In genomic region chr1:99553301-99553700, GRCh38 we compare ENCODE assay signal across 30 cellular contexts.
"Had no signal": no experiment of that assay in that cellular context is flagged by ENCODE, and none has a peak within 500 bp of the region (broad histone marks: within the 10 kb centered on the region; RNA-seq: fewer than 3 reads in every experiment).

No MANE protein-coding gene starts in this region.

- H3K36me3 ChIP-seq: neutrophil, pancreas, right lobe of liver, spleen, suprapubic skin, tibial artery, transverse colon, upper lobe of right lung, uterus had no signal

- H3K4me1 Mint-ChIP-seq: naive thymus-derived CD4-positive, alpha-beta T cell; natural killer cell; neural crest cell; stimulated activated memory B cell treated with anti-CD40 and anti-IgM and Interleukin-4, amounts not matched to agents 10 μg/mL and 1 μg/mL and 100 μg/mL, for 72 hours; stimulated activated naive CD8-positive, alpha-beta T cell treated with anti-CD3 and anti-CD28 coated beads, Interleukin-15, amount 100 ng/mL, for 72 hours had no signal

- H3K27me3 ChIP-seq: neutrophil, right lobe of liver, spleen, suprapubic skin, testis, tibial artery, transverse colon, upper lobe of right lung, uterus had no signal

- H3K27ac Mint-ChIP-seq: naive thymus-derived CD4-positive, alpha-beta T cell; natural killer cell; stimulated activated memory B cell treated with anti-CD40 and anti-IgM and Interleukin-4, amounts not matched to agents 10 μg/mL and 1 μg/mL and 100 μg/mL, for 72 hours; stimulated activated naive CD8-positive, alpha-beta T cell treated with anti-CD3 and anti-CD28 coated beads, Interleukin-15, amount 100 ng/mL, for 72 hours; type B pancreatic cell had no signal

- H3K4me2 ChIP-seq: smooth muscle cell had no signal

- ATAC-seq: naive thymus-derived CD4-positive, alpha-beta T cell; natural killer cell; pancreas; psoas muscle; right cardiac atrium; right lobe of liver; stimulated activated memory B cell treated with anti-CD40 and anti-IgM and Interleukin-4, amounts not matched to agents 10 μg/mL and 1 μg/mL and 100 μg/mL, for 72 hours; stimulated activated naive CD8-positive, alpha-beta T cell treated with anti-CD3 and anti-CD28 coated beads, Interleukin-15, amount 100 ng/mL, for 72 hours; stimulated activated naive CD8-positive, alpha-beta T cell treated with anti-CD3 and anti-CD28 coated beads, Interleukin-15, Interleukin-2, amounts not matched to agents 100 U/mL and 50 U/mL, for 24 hours; upper lobe of right lung had no signal

- H3K4me3 ChIP-seq: pancreas, psoas muscle, right lobe of liver, skin epidermis, smooth muscle cell, spleen, suprapubic skin, testis, tibial artery, transverse colon, upper lobe of right lung, uterus had no signal

- DNase-seq: naive thymus-derived CD4-positive, alpha-beta T cell; natural killer cell; nucleus accumbens; pancreas; psoas muscle; right cardiac atrium; right lobe of liver; spleen; stimulated activated CD4-positive, alpha-beta T cell treated with anti-CD3 and anti-CD28 coated beads, Interleukin-12 subunit alpha, Interleukin-12 subunit beta, amount 100 ng/mL, for 4 hours; stimulated activated CD4-positive, alpha-beta T cell treated with anti-CD3 and anti-CD28 coated beads, Interleukin-1b, Interleukin-23, amount 100 ng/mL, for 48 hours; stimulated activated CD4-positive, alpha-beta T cell treated with anti-CD3 and anti-CD28 coated beads, Interleukin-4, amount 100 ng/mL, for 1 hour; stimulated activated CD4-positive, alpha-beta T cell treated with anti-CD3 and anti-CD28 coated beads, Interleukin-4, amount 100 ng/mL, for 4 hours; stimulated activated CD8-positive, alpha-beta memory T cell treated with anti-CD3 and anti-CD28 coated beads, Interleukin-4, amount 100 ng/mL, for 48 hours; stimulated activated naive CD4-positive, alpha-beta T cell; stimulated activated naive CD8-positive, alpha-beta T cell treated with anti-CD3 and anti-CD28 coated beads, Interleukin-15, amount 100 ng/mL, for 72 hours; stimulated activated naive CD8-positive, alpha-beta T cell treated with anti-CD3 and anti-CD28 coated beads, Interleukin-15, Interleukin-2, amounts not matched to agents 100 U/mL and 50 U/mL, for 24 hours; substantia nigra; testis; tibial artery; transverse colon; upper lobe of right lung; uterus had no signal

- H3K9me3 ChIP-seq: neutrophil, pancreas, psoas muscle, right lobe of liver, spleen, suprapubic skin, testis, tibial artery, transverse colon, upper lobe of right lung, uterus had no signal

- H3K36me3 Mint-ChIP-seq: naive thymus-derived CD4-positive, alpha-beta T cell; stimulated activated memory B cell treated with anti-CD40 and anti-IgM and Interleukin-4, amounts not matched to agents 10 μg/mL and 1 μg/mL and 100 μg/mL, for 72 hours; type B pancreatic cell had no signal

- H3K9me3 Mint-ChIP-seq: nephron; stimulated activated memory B cell treated with anti-CD40 and anti-IgM and Interleukin-4, amounts not matched to agents 10 μg/mL and 1 μg/mL and 100 μg/mL, for 72 hours; type B pancreatic cell had no signal

- H3K4me1 ChIP-seq: pancreas, right lobe of liver, spleen, tibial artery, transverse colon, upper lobe of right lung, uterus had no signal

- H3K4me3 Mint-ChIP-seq: naive thymus-derived CD4-positive, alpha-beta T cell; natural killer cell; nephron; neural crest cell; stimulated activated memory B cell treated with anti-CD40 and anti-IgM and Interleukin-4, amounts not matched to agents 10 μg/mL and 1 μg/mL and 100 μg/mL, for 72 hours; stimulated activated naive CD8-positive, alpha-beta T cell treated with anti-CD3 and anti-CD28 coated beads, Interleukin-15, amount 100 ng/mL, for 72 hours; type B pancreatic cell had no signal

- FAIRE-seq: pancreas had no signal

- H3K27me3 Mint-ChIP-seq: type B pancreatic cell had no signal

- H3K27ac ChIP-seq: neutrophil, pancreas, psoas muscle, right lobe of liver, skin epidermis, spleen, suprapubic skin, testis, tibial artery, transverse colon, upper lobe of right lung, uterus had no signal
